Comparison of ENCODE assay signal across 9 cellular contexts in the genomic region with DNA sequence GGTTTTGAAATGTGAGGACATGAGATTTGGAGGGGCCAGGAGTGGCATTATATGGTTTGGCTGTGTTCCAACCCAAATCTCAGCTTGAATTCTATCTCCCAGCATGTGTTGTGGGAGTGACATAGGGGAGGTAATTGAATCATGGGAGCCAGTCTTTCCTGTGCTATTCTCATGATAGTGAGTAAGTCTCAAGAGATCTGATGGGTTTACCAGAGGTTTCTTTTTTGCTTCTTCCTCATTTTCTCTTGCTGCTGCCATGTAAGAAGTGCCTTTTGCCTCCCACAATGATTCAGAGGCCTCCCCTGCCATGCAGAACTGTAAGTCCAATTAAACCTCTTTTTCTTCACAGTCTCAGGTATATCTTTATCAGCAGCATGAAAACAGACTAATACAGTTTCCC. TPM values are rescaled to one million over a fixed set of nuclear protein-coding genes. Genes with fewer than 3 reads are reported as not detected.
"Had no signal": no experiment of that assay in that cellular context is flagged by ENCODE, and none has a peak within 500 bp of the region (broad histone marks: within the 10 kb centered on the region; RNA-seq: fewer than 3 reads in every experiment).

No MANE protein-coding gene starts in this region.

RNA-seq across cellular contexts. Expression of a gene that starts 8.0 kb away (rescaled TPM):
- total RNA-seq: LHCN-M2; MCF 10A; PC-9; Right ventricle myocardium inferior; RPMI7951; SJCRH30; SK-MEL-5; T-cell; T-helper 1 cell treated with Interleukin-12 subunit alpha and Interleukin-12 subunit beta and Interleukin-4 antibody, amounts not matched to agents 30 ng/mL and 1 ng/mL, for 36 hours had no signal

RNA-seq across cellular contexts. Expression of a gene that starts 20.5 kb away (rescaled TPM):
- total RNA-seq: LHCN-M2; MCF 10A; PC-9; Right ventricle myocardium inferior; RPMI7951; SJCRH30; SK-MEL-5; T-cell; T-helper 1 cell treated with Interleukin-12 subunit alpha and Interleukin-12 subunit beta and Interleukin-4 antibody, amounts not matched to agents 30 ng/mL and 1 ng/mL, for 36 hours had no signal

RNA-seq across cellular contexts. Expression of a gene that starts 26.8 kb away (rescaled TPM):
- total RNA-seq: LHCN-M2; MCF 10A; PC-9; Right ventricle myocardium inferior; RPMI7951; SJCRH30; SK-MEL-5; T-cell; T-helper 1 cell treated with Interleukin-12 subunit alpha and Interleukin-12 subunit beta and Interleukin-4 antibody, amounts not matched to agents 30 ng/mL and 1 ng/mL, for 36 hours had no signal

RNA-seq across cellular contexts. Expression of a gene that starts 57.0 kb away (rescaled TPM):
- total RNA-seq: LHCN-M2; MCF 10A; PC-9; Right ventricle myocardium inferior; RPMI7951; SJCRH30; SK-MEL-5; T-cell; T-helper 1 cell treated with Interleukin-12 subunit alpha and Interleukin-12 subunit beta and Interleukin-4 antibody, amounts not matched to agents 30 ng/mL and 1 ng/mL, for 36 hours had no signal
